Comparison of ENCODE assay signal across 21 cellular contexts in genomic region chr12:89968151-89968699, GRCh38.
DNase-seq lines count a peak whose midpoint lies in the region; ATAC-seq, FAIRE-seq and TF ChIP-seq lines count a peak whose summit lies in the region.
"Had no signal": no experiment of that assay in that cellular context is flagged by ENCODE, and none has a peak within 500 bp of the region (broad histone marks: within the 10 kb centered on the region; RNA-seq: fewer than 3 reads in every experiment).

No MANE protein-coding gene starts in this region.

- TF ChIP-seq POLR2A in A549 (IDR thresholded peaks at IDR 0.05; ENCODE audit: low read length) (no peak), NB4 (IDR thresholded peaks at IDR 0.05; ENCODE audit: extremely low read depth, insufficient read length) (no peak)

- no peaks in the 10 kb centered on the region for H3K27me3 Mint-ChIP-seq in T-cell
- no peaks in the 10 kb centered on the region for H3K27me3 Mint-ChIP-seq in activated CD8-positive, alpha-beta T cell treated with anti-CD3 and anti-CD28 coated beads for 36 hours

- TF ChIP-seq EP300 in A549 (IDR thresholded peaks at IDR 0.05), result no peak

- TF ChIP-seq RAD21 in A549 (conservative IDR thresholded peaks at IDR 0.05 in 1 of 2, IDR thresholded peaks at IDR 0.05 in 1 of 2) (no peak), liver (IDR thresholded peaks at IDR 0.05) (no peak)

- H3K4me1 ChIP-seq in A549 (peaks cover 6% of the 10 kb centered on the region; the same call in 2 of the 3 replicates), liver (ENCODE audit: control insufficient read depth in 4 of 4, insufficient read depth in 4 of 4, low read length in 3 of 4) (peaks cover 0 to 2% (median 0%) of the 10 kb centered on the region in 4 donors)

- H3K27ac ChIP-seq in A549 (0 out of 6 replicates have a peak overlapping the region, but pooled peaks of 1 of the 2 experiments have one; percentile 7), liver (ENCODE audit: low read depth in 1 of 2, low read length in 2 of 2) (no peak overlapping the region)
- H3K27ac ChIP-seq: heart left ventricle had no signal

- no peak for DNase-seq in A549 (ENCODE audit: low read depth in 1 of 2, low spot score in 1 of 2)
- peak; percentile 49 for DNase-seq in NB4 (ENCODE audit: low read depth)
- peak; percentile 67 for DNase-seq in SKM-1 treated with dmso at 0.1 percent for 144 hours (lab: John Stamatoyannopoulos, UW; ENCODE audit: unreplicated experiment)
- no peak for DNase-seq in activated naive CD4-positive, alpha-beta T cell treated with Interleukin-2 at 50 U/mL for 16 hours
- no peak for DNase-seq in T-cell
- DNase-seq in activated CD8-positive, alpha-beta T cell treated with anti-CD3 and anti-CD28 coated beads for 36 hours, result no peak
- DNase-seq: activated CD4-positive, alpha-beta T cell treated with anti-CD3 and anti-CD28 coated beads, Interleukin-2, amount 50 U/mL, for 1 hour; activated CD8-positive, alpha-beta memory T cell treated with anti-CD3 and anti-CD28 coated beads, Interleukin-2, amount 50 U/mL, for 48 hours; activated gamma-delta T cell; CD4-positive, CD25-positive, alpha-beta regulatory T cell; dermis blood vessel endothelial cell; heart left ventricle; NCI-H146; NCI-H2171 treated with DMSO at 0.1 percent for 48 hours; occipital lobe; RPMI8226 had no signal

- POLR2A ChIA-PET in A549 (lab: Yijun Ruan, JAX), result no interaction called here
- POLR2A ChIA-PET in T-cell (lab: Charles Lee), result no interaction called here
- POLR2A ChIA-PET in activated CD8-positive, alpha-beta T cell treated with anti-CD3 and anti-CD28 coated beads for 36 hours (lab: Charles Lee), result no interaction called here

- H3K4me2 ChIP-seq in A549, result peak overlapping the region; percentile 27; the same call in 2 of the 3 replicates

- H3K36me3 Mint-ChIP-seq in T-cell, result no peaks in the 10 kb centered on the region
- H3K36me3 Mint-ChIP-seq in activated CD8-positive, alpha-beta T cell treated with anti-CD3 and anti-CD28 coated beads for 36 hours (ENCODE audit: low read depth), result no peaks in the 10 kb centered on the region
- H3K36me3 Mint-ChIP-seq: CD4-positive, CD25-positive, alpha-beta regulatory T cell had no signal

- H3K4me3 ChIP-seq in A549 (no peak overlapping the region), NB4 (ENCODE audit: low read depth, low read length) (no peak overlapping the region), liver (ENCODE audit: low read depth in 1 of 3, low read length in 3 of 3) (no peak overlapping the region)
- H3K4me3 ChIP-seq: heart left ventricle, lung had no signal

- no peak overlapping the region for H3K27ac Mint-ChIP-seq in T-cell
- H3K27ac Mint-ChIP-seq in activated CD8-positive, alpha-beta T cell treated with anti-CD3 and anti-CD28 coated beads for 36 hours, result no peak overlapping the region
- H3K27ac Mint-ChIP-seq: CD4-positive, CD25-positive, alpha-beta regulatory T cell had no signal

- H3K9me3 ChIP-seq in A549, result no peaks in the 10 kb centered on the region
- no peaks in the 10 kb centered on the region for H3K9me3 ChIP-seq in liver (ENCODE audit: control insufficient read depth in 4 of 4, low read length in 3 of 4)
- H3K9me3 ChIP-seq: heart left ventricle had no signal

- 67% methylated on average over 6 of the region's 6 CpGs for WGBS in A549 (ENCODE audit: missing lambda C conversion rate)
- 57% methylated on average over 6 of the region's 6 CpGs for WGBS in liver

- CTCF ChIA-PET in A549 (lab: Yijun Ruan, JAX), result no interaction called here
- CTCF ChIA-PET in T-cell (lab: Charles Lee), result no interaction called here
- CTCF ChIA-PET in activated CD8-positive, alpha-beta T cell treated with anti-CD3 and anti-CD28 coated beads for 36 hours (lab: Charles Lee), result no interaction called here

- intact Hi-C loops in activated CD8-positive, alpha-beta T cell treated with anti-CD3 and anti-CD28 coated beads for 36 hours (cut with micrococcal nuclease), result no loop called here

- H3K4me1 Mint-ChIP-seq in T-cell, result peaks cover 0 to 8% (median 6%) of the 10 kb centered on the region in 3 donors
- peaks cover 10% of the 10 kb centered on the region for H3K4me1 Mint-ChIP-seq in activated CD8-positive, alpha-beta T cell treated with anti-CD3 and anti-CD28 coated beads for 36 hours (ENCODE audit: low read depth)

- FAIRE-seq in A549 (lab: Jason Lieb, UNC), result no peak
- FAIRE-seq: bronchial epithelial cell, GM18507 had no signal

- no peak overlapping the region for H3K9ac ChIP-seq in liver (ENCODE audit: low read depth in 1 of 2, low read length in 2 of 2)

- TF ChIP-seq CTCF in A549 (IDR thresholded peaks at IDR 0.05), result no peak
- no peak for TF ChIP-seq CTCF in NB4 (IDR thresholded peaks at IDR 0.05; ENCODE audit: low read depth, low read length)
- no peak for TF ChIP-seq CTCF in liver (IDR thresholded peaks at IDR 0.05; ENCODE audit: low read depth, low read length, missing input control)
- no peak for TF ChIP-seq CTCF in activated CD8-positive, alpha-beta T cell treated with anti-CD3 and anti-CD28 coated beads for 36 hours (IDR thresholded peaks at IDR 0.05)

- no peak overlapping the region for H3K4me3 Mint-ChIP-seq in T-cell
- H3K4me3 Mint-ChIP-seq in activated CD8-positive, alpha-beta T cell treated with anti-CD3 and anti-CD28 coated beads for 36 hours, result no peak overlapping the region

- H3K9me3 Mint-ChIP-seq in T-cell, result no peaks in the 10 kb centered on the region
- no peaks in the 10 kb centered on the region for H3K9me3 Mint-ChIP-seq in activated CD8-positive, alpha-beta T cell treated with anti-CD3 and anti-CD28 coated beads for 36 hours

- no peaks in the 10 kb centered on the region for H3K36me3 ChIP-seq in liver (ENCODE audit: control insufficient read depth in 4 of 4, insufficient read depth in 3 of 4, low read depth in 1 of 4, low read length in 3 of 4)
- H3K36me3 ChIP-seq: heart left ventricle had no signal

- ATAC-seq in A549 (no peak), GM18868 (IDR thresholded peaks at IDR 0.05; ENCODE audit: unreplicated experiment) (no peak), T-cell (replicated peaks in 1 of 4) (no peak)
- ATAC-seq in activated CD8-positive, alpha-beta T cell treated with anti-CD3 and anti-CD28 coated beads for 36 hours, result no peak
- ATAC-seq: heart left ventricle had no signal

- H3K27me3 ChIP-seq in liver (ENCODE audit: control insufficient read depth in 4 of 4, insufficient read depth in 4 of 4, low read length in 3 of 4), result no peaks in the 10 kb centered on the region
- H3K27me3 ChIP-seq: heart left ventricle had no signal

TF ChIP-seq in A549, 52 proteins besides CTCF, POLR2A, EP300 and RAD21 (continues in another document):
- TF ChIP-seq ZSCAN20 (CRISPR knock-in tag; IDR thresholded peaks at IDR 0.05) (no peak), CBX8 (IDR thresholded peaks at IDR 0.05) (no peak), EHMT2 (IDR thresholded peaks at IDR 0.05; ENCODE audit: low read depth) (no peak), CBX2 (IDR thresholded peaks at IDR 0.05; ENCODE audit: borderline replicate concordance, low read depth) (no peak), POLR2AphosphoS2 (conservative IDR thresholded peaks at IDR 0.05; ENCODE audit: low read length) (no peak), PHF8 (IDR thresholded peaks at IDR 0.05; ENCODE audit: borderline replicate concordance, low read depth) (no peak), JUN (IDR thresholded peaks at IDR 0.05) (no peak)
- TF ChIP-seq, protein P1, sequence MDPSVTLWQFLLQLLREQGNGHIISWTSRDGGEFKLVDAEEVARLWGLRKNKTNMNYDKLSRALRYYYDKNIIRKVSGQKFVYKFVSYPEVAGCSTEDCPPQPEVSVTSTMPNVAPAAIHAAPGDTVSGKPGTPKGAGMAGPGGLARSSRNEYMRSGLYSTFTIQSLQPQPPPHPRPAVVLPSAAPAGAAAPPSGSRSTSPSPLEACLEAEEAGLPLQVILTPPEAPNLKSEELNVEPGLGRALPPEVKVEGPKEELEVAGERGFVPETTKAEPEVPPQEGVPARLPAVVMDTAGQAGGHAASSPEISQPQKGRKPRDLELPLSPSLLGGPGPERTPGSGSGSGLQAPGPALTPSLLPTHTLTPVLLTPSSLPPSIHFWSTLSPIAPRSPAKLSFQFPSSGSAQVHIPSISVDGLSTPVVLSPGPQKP (IDR thresholded peaks at IDR 0.05; ENCODE audit: low read depth, low read length), result no peak
- TF ChIP-seq, protein P2, sequence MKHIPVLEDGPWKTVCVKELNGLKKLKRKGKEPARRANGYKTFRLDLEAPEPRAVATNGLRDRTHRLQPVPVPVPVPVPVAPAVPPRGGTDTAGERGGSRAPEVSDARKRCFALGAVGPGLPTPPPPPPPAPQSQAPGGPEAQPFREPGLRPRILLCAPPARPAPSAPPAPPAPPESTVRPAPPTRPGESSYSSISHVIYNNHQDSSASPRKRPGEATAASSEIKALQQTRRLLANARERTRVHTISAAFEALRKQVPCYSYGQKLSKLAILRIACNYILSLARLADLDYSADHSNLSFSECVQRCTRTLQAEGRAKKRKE (CRISPR knock-in tag; IDR thresholded peaks at IDR 0.05; ENCODE audit: low read depth), result no peak

TF ChIP-seq in liver, 16 proteins besides CTCF, POLR2A, EP300 and RAD21:
- no peak for TF ChIP-seq FOXA1 (IDR thresholded peaks at IDR 0.05)
- no peak for TF ChIP-seq FOXA2 (IDR thresholded peaks at IDR 0.05)
- no peak for TF ChIP-seq ZBTB33 (IDR thresholded peaks at IDR 0.05)
- TF ChIP-seq, protein P3, sequence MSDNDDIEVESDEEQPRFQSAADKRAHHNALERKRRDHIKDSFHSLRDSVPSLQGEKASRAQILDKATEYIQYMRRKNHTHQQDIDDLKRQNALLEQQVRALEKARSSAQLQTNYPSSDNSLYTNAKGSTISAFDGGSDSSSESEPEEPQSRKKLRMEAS (IDR thresholded peaks at IDR 0.05), result peak; percentile 21
- peak; percentile 33 to 73 for TF ChIP-seq HNF4A (conservative IDR thresholded peaks at IDR 0.05)

Comparison
In these comparisons a context has a peak if more than half of its experiments do, and no peak if none do; other contexts are left out.
1. DNase-seq: peak in NB4 (single experiment) and SKM-1 treated with dmso at 0.1 percent for 144 hours (single experiment); none in A549 (0 of 2), activated naive CD4-positive, alpha-beta T cell treated with Interleukin-2 at 50 U/mL for 16 hours (single experiment), T-cell (0 of 34) and activated CD8-positive, alpha-beta T cell treated with anti-CD3 and anti-CD28 coated beads for 36 hours (single experiment).